In genomic region chr3:120487079-120487693, GRCh38 we compare ENCODE assay signal across 14 cellular contexts. TPM values are rescaled to one million over a fixed set of nuclear protein-coding genes. Genes with fewer than 3 reads are reported as not detected.
DNase-seq lines count a peak whose midpoint lies in the region; ATAC-seq lines count a peak whose summit lies in the region.
"Had no signal": no experiment of that assay in that cellular context is flagged by ENCODE, and none has a peak within 500 bp of the region (broad histone marks: within the 10 kb centered on the region; RNA-seq: fewer than 3 reads in every experiment).

No MANE protein-coding gene starts in this region.

- DNase-seq in LHCN-M2 (ENCODE audit: low read depth) = peak; percentile 19
- peak; percentile 73 for DNase-seq in dedifferentiated amniotic fluid mesenchymal stem cell (ENCODE audit: extremely low spot score)
- DNase-seq in hepatic stellate cell (ENCODE audit: low spot score) = peak; percentile 29
- DNase-seq in aorta = no peak
- no peak for DNase-seq in CD4-positive, alpha-beta memory T cell
- DNase-seq in effector memory CD8-positive, alpha-beta T cell = no peak
- no peak for DNase-seq in stimulated activated CD4-positive, alpha-beta T cell treated with anti-CD3 and anti-CD28 coated beads, Interleukin-4, amount 100 ng/mL, for 1 hour
- DNase-seq: activated CD4-positive, alpha-beta memory T cell treated with anti-CD3 and anti-CD28 coated beads, Interleukin-2, amount 10 ng/mL, durations not matched to agents 7 days and 5 days; amygdala; kidney glomerular epithelial cell; NCI-H2107 had no signal

- peaks cover 0 to 4% (median 0%) of the 10 kb centered on the region in 8 donors for H3K9me3 Mint-ChIP-seq in CD4-positive, alpha-beta memory T cell
- no peaks in the 10 kb centered on the region for H3K9me3 Mint-ChIP-seq in effector memory CD8-positive, alpha-beta T cell
- H3K9me3 Mint-ChIP-seq: activated CD4-positive, alpha-beta memory T cell treated with anti-CD3 and anti-CD28 coated beads, Interleukin-2, amount 10 ng/mL, durations not matched to agents 7 days and 5 days; activated T-helper 1 cell treated with anti-CD3 and anti-CD28 coated beads, Interleukin-12 subunit alpha, Interleukin-12 subunit beta, Interleukin-2, Interleukin-4 antibody, amounts not matched to agents 30 ng/mL and 10 ng/mL and 1 ng/mL, durations not matched to agents 14 hours and 24 hours and 36 hours had no signal

- no peak overlapping the region for H3K4me3 ChIP-seq in aorta (ENCODE audit: low read length in 2 of 2)
- H3K4me3 ChIP-seq in CD4-positive, alpha-beta memory T cell (ENCODE audit: low read length in 2 of 2) = no peak overlapping the region
- H3K4me3 ChIP-seq: SJSA1 had no signal

- H3K4me3 Mint-ChIP-seq in CD4-positive, alpha-beta memory T cell = no peak overlapping the region
- H3K4me3 Mint-ChIP-seq in effector memory CD8-positive, alpha-beta T cell = no peak overlapping the region
- H3K4me3 Mint-ChIP-seq: activated CD4-positive, alpha-beta memory T cell treated with anti-CD3 and anti-CD28 coated beads, Interleukin-2, amount 10 ng/mL, durations not matched to agents 7 days and 5 days; activated T-helper 1 cell treated with anti-CD3 and anti-CD28 coated beads, Interleukin-12 subunit alpha, Interleukin-12 subunit beta, Interleukin-2, Interleukin-4 antibody, amounts not matched to agents 30 ng/mL and 10 ng/mL and 1 ng/mL, durations not matched to agents 14 hours and 24 hours and 36 hours had no signal

- H3K27ac Mint-ChIP-seq in CD4-positive, alpha-beta memory T cell = no peak overlapping the region
- no peak overlapping the region for H3K27ac Mint-ChIP-seq in effector memory CD8-positive, alpha-beta T cell
- H3K27ac Mint-ChIP-seq: activated CD4-positive, alpha-beta memory T cell treated with anti-CD3 and anti-CD28 coated beads, Interleukin-2, amount 10 ng/mL, durations not matched to agents 7 days and 5 days; activated T-helper 1 cell treated with anti-CD3 and anti-CD28 coated beads, Interleukin-12 subunit alpha, Interleukin-12 subunit beta, Interleukin-2, Interleukin-4 antibody, amounts not matched to agents 30 ng/mL and 10 ng/mL and 1 ng/mL, durations not matched to agents 14 hours and 24 hours and 36 hours; progenitor cell of endocrine pancreas had no signal

- no peaks in the 10 kb centered on the region for H3K4me1 ChIP-seq in aorta (ENCODE audit: control insufficient read depth in 1 of 2, insufficient read depth in 2 of 2, low read length in 2 of 2)
- H3K4me1 ChIP-seq in CD4-positive, alpha-beta memory T cell (ENCODE audit: insufficient read depth, low read length) = no peaks in the 10 kb centered on the region

- no peaks in the 10 kb centered on the region for H3K9me3 ChIP-seq in aorta (ENCODE audit: control insufficient read depth, low read length)
- no peaks in the 10 kb centered on the region for H3K9me3 ChIP-seq in CD4-positive, alpha-beta memory T cell (ENCODE audit: control insufficient read depth in 1 of 2, low read length in 2 of 2)
- H3K9me3 ChIP-seq: SJSA1 had no signal

- no peaks in the 10 kb centered on the region for H3K36me3 Mint-ChIP-seq in CD4-positive, alpha-beta memory T cell
- H3K36me3 Mint-ChIP-seq in effector memory CD8-positive, alpha-beta T cell (ENCODE audit: insufficient read depth) = no peaks in the 10 kb centered on the region

- H3K27me3 ChIP-seq in aorta (ENCODE audit: control insufficient read depth in 1 of 2, insufficient read depth in 2 of 2, low read length in 1 of 2) = no peaks in the 10 kb centered on the region
- H3K27me3 ChIP-seq in CD4-positive, alpha-beta memory T cell (ENCODE audit: insufficient read depth, low read length) = peaks cover under 1% of the 10 kb centered on the region
- H3K27me3 ChIP-seq: SJSA1 had no signal

- CTCF ChIA-PET in CD4-positive, alpha-beta memory T cell (lab: Charles Lee; ENCODE audit: partially characterized antibody) = no interaction called here

- H3K4me1 Mint-ChIP-seq in CD4-positive, alpha-beta memory T cell = no peaks in the 10 kb centered on the region
- no peaks in the 10 kb centered on the region for H3K4me1 Mint-ChIP-seq in effector memory CD8-positive, alpha-beta T cell (ENCODE audit: low read depth in 2 of 2)
- H3K4me1 Mint-ChIP-seq: activated CD4-positive, alpha-beta memory T cell treated with anti-CD3 and anti-CD28 coated beads, Interleukin-2, amount 10 ng/mL, durations not matched to agents 7 days and 5 days had no signal

- intact Hi-C loops in aorta (cut with DNase I) = no loop called here
- intact Hi-C loops in CD4-positive, alpha-beta memory T cell (cut with micrococcal nuclease) = no loop called here

- H3K27ac ChIP-seq in aorta (ENCODE audit: low read depth in 1 of 2, low read length in 2 of 2) = no peak overlapping the region
- no peak overlapping the region for H3K27ac ChIP-seq in CD4-positive, alpha-beta memory T cell (ENCODE audit: low read depth, low read length)
- H3K27ac ChIP-seq: SJSA1 had no signal

- WGBS in aorta, 2 donors = 6 to 11% methylated on average over 3 of the region's 3 CpGs

- H3K36me3 ChIP-seq in aorta (ENCODE audit: control insufficient read depth in 1 of 2, insufficient read depth in 2 of 2, low read length in 1 of 2) = no peaks in the 10 kb centered on the region
- H3K36me3 ChIP-seq in CD4-positive, alpha-beta memory T cell (ENCODE audit: insufficient read depth, low read length) = no peaks in the 10 kb centered on the region

- peaks cover 24 to 25% of the 10 kb centered on the region in 2 donors for H3K27me3 Mint-ChIP-seq in CD4-positive, alpha-beta memory T cell
- peaks cover 35 to 65% of the 10 kb centered on the region in 2 donors for H3K27me3 Mint-ChIP-seq in effector memory CD8-positive, alpha-beta T cell

- ATAC-seq in aorta (ENCODE audit: low FRiP score) = peak; percentile 77
- no peak for ATAC-seq in effector memory CD8-positive, alpha-beta T cell (replicated peaks)

- POLR2A ChIA-PET in CD4-positive, alpha-beta memory T cell (lab: Charles Lee; ENCODE audit: partially characterized antibody) = no interaction called here

RNA-seq across cellular contexts. Expression of gene FSTL1, which starts 36.4 kb away (rescaled TPM):
- total RNA-seq in LHCN-M2 (2014; rRNA removed) (194 and 212 TPM in 2 replicates), aorta (100 to 1,000 TPM; 716 to 833 TPM)
- polyA plus RNA-seq in LHCN-M2 (2012) = 289 TPM
- polyA plus RNA-seq in aorta = 100 to 1,000 TPM; 103 to 319 TPM
- total RNA-seq in CD4-positive, alpha-beta memory T cell = under 1 TPM in 1 of 2 experiments, not detected in 1; 0.47 TPM
- polyA plus RNA-seq in CD4-positive, alpha-beta memory T cell = not detected
- total RNA-seq: activated T-helper 1 cell treated with anti-CD3 and anti-CD28 coated beads, Interleukin-12 subunit alpha, Interleukin-12 subunit beta, Interleukin-2, Interleukin-4 antibody, amounts not matched to agents 30 ng/mL and 10 ng/mL and 1 ng/mL, durations not matched to agents 14 hours and 24 hours and 36 hours had no signal

Comparison
In these comparisons a context has a peak if more than half of its experiments do, and no peak if none do; other contexts are left out.
1. DNase-seq: peak in LHCN-M2 (single experiment), dedifferentiated amniotic fluid mesenchymal stem cell (single experiment) and hepatic stellate cell (single experiment); none in aorta (0 of 2), CD4-positive, alpha-beta memory T cell (0 of 5), effector memory CD8-positive, alpha-beta T cell (0 of 3) and stimulated activated CD4-positive, alpha-beta T cell treated with anti-CD3 and anti-CD28 coated beads, Interleukin-4, amount 100 ng/mL, for 1 hour (single experiment).
2. RNA of gene FSTL1, which starts 36.4 kb away (total RNA-seq): 716 to 833 TPM in aorta and 194 to 212 TPM in LHCN-M2; 0.47 TPM in CD4-positive, alpha-beta memory T cell; every median in the first group is over 100 times any median in the second.